Comparison of ENCODE assay signal across 27 cellular contexts in the genomic region with DNA sequence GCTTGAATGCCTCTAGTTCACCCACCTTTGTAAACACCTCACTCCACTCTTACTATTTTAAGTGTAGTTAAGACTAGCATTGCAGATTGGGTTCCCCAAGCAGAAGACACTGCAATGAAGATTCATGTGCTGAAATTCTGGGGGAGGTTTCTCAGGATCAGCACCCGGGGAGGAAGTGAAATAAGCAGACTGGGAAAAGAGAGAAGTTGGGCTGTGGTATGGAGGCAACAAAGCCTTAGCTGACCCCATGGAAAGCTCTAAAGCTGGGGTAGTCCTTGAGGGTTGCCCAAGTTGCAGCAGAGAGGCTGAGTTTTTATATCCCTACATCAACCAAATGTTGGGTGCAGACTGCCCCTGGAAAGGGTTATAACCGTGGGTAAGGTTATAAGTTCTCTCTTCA. TPM values are rescaled to one million over a fixed set of nuclear protein-coding genes. Genes with fewer than 3 reads are reported as not detected.
DNase-seq lines count a peak whose midpoint lies in the region; ATAC-seq and TF ChIP-seq lines count a peak whose summit lies in the region.
"Had no signal": no experiment of that assay in that cellular context is flagged by ENCODE, and none has a peak within 500 bp of the region (broad histone marks: within the 10 kb centered on the region; RNA-seq: fewer than 3 reads in every experiment).

No MANE protein-coding gene starts in this region.

- H3K27me3 ChIP-seq in right atrium auricular region: no peaks in the 10 kb centered on the region
- H3K27me3 ChIP-seq in spleen (replicated peaks in 1 of 7): no peaks in the 10 kb centered on the region
- H3K27me3 ChIP-seq: adrenal gland, pancreas, upper lobe of left lung had no signal

- 60 to 78% (median 62%) methylated on average over 2 of the region's 2 CpGs for WGBS in spleen, 5 donors

- H3K9me3 ChIP-seq in right atrium auricular region (peaks cover 0 to 17% of the 10 kb centered on the region in 2 donors), spleen (peaks cover 0 to 9% (median 0%) of the 10 kb centered on the region in 8 donors)
- H3K9me3 ChIP-seq: adrenal gland, pancreas, upper lobe of left lung had no signal

- H3K4me3 ChIP-seq in right atrium auricular region: no peak overlapping the region
- H3K4me3 ChIP-seq in spleen: no peak overlapping the region
- H3K4me3 ChIP-seq: adrenal gland, pancreas, upper lobe of left lung had no signal

- no peaks in the 10 kb centered on the region for H3K36me3 ChIP-seq in right atrium auricular region
- H3K36me3 ChIP-seq in spleen: no peaks in the 10 kb centered on the region
- H3K36me3 ChIP-seq: adrenal gland, pancreas, upper lobe of left lung had no signal

- ATAC-seq in Right ventricle myocardium superior (ENCODE audit: poor library complexity) (peak; percentile 43), left lobe of liver (peak; percentile 36)
- ATAC-seq: PC-3 had no signal

- intact Hi-C loops in Right ventricle myocardium superior (cut with DNase I): no loop called here
- intact Hi-C loops in spleen (cut with DNase I; ENCODE audit: low total_unique reads): no loop called here

- no peak for TF ChIP-seq POLR2A in spleen (IDR thresholded peaks at IDR 0.05)

- TF ChIP-seq CTCF in right atrium auricular region (IDR thresholded peaks at IDR 0.05) (no peak), spleen (IDR thresholded peaks at IDR 0.05 in 8 of 11, conservative IDR thresholded peaks at IDR 0.05 in 3 of 11) (no peak), GM13977 (IDR thresholded peaks at IDR 0.05; ENCODE audit: extremely low read depth, insufficient read depth, missing control alignments) (no peak)

- DNase-seq in Right ventricle myocardium superior (no peak), right atrium auricular region (ENCODE audit: low spot score) (no peak), SIG-M5 (lab: John Stamatoyannopoulos, UW) (peak; percentile 30), left lobe of liver (ENCODE audit: low spot score) (no peak), spleen (no peak), GM13977 (ENCODE audit: low spot score) (no peak), islet precursor cell (no peak)
- DNase-seq in effector CD8-positive, alpha-beta T cell (lab: John Stamatoyannopoulos, UW): no peak
- DNase-seq: activated CD4-positive, alpha-beta T cell treated with anti-CD3 and anti-CD28 coated beads for 4 hours; activated CD8-positive, alpha-beta memory T cell treated with anti-CD3 and anti-CD28 coated beads for 24 hours; activated naive CD4-positive, alpha-beta T cell; activated T-cell treated with anti-CD3 and anti-CD28 coated beads, Interleukin-2, amount 50 U/mL, for 1 hour; effector CD4-positive, alpha-beta T cell; KG1; NCI-H1092; NCI-H187; NCI-H748 treated with DMSO at 0.1 percent for 48 hours; pancreas; PC-3; SHP77; stimulated activated CD8-positive, alpha-beta memory T cell treated with anti-CD3 and anti-CD28 coated beads, Interleukin-4, amount 100 ng/mL, for 48 hours; upper lobe of left lung had no signal

- in situ Hi-C loops in GM13977 (cut with MboI; ENCODE audit: low pct_unique_long_range_greater_than_20kb, low sequenced_read_pairs, unreplicated experiment): no loop called here

- no peak overlapping the region for H3K27ac ChIP-seq in right atrium auricular region
- H3K27ac ChIP-seq in spleen: peak overlapping the region in 5 of 8 donors; percentile 15 to 74 (median 56)
- H3K27ac ChIP-seq: pancreas, upper lobe of left lung had no signal

- no peaks in the 10 kb centered on the region for H3K4me1 ChIP-seq in right atrium auricular region
- peaks cover 0 to 30% (median 13%) of the 10 kb centered on the region in 6 donors for H3K4me1 ChIP-seq in spleen
- H3K4me1 ChIP-seq: pancreas had no signal

RNA-seq across cellular contexts. Expression of gene IGF1, which starts 23.9 kb away (rescaled TPM):
- total RNA-seq in Right ventricle myocardium superior: 8.3 TPM
- total RNA-seq in right atrium auricular region: 10 to 100 TPM; 11.4 to 26.1 TPM
- 37.3 TPM for total RNA-seq in left lobe of liver
- total RNA-seq in spleen: 10 to 100 TPM in 6 of 7 donors, 1 to 10 TPM in 1; 8.7 to 19.7 (median 11.5) TPM
- 1 to 10 TPM; 1.5 to 5.6 (median 4.2) TPM for polyA plus RNA-seq in spleen
- total RNA-seq: A172, B cell, HT1080, PC-3 had no signal
- polyA plus RNA-seq: neural cell had no signal

Comparison
In these comparisons a context has a peak if more than half of its experiments do, and no peak if none do; other contexts are left out.
1. H3K27ac ChIP-seq: peak in spleen (5 of 8); none in right atrium auricular region (0 of 2).